28 cellular contexts compared by ENCODE assay signal in the genomic region with DNA sequence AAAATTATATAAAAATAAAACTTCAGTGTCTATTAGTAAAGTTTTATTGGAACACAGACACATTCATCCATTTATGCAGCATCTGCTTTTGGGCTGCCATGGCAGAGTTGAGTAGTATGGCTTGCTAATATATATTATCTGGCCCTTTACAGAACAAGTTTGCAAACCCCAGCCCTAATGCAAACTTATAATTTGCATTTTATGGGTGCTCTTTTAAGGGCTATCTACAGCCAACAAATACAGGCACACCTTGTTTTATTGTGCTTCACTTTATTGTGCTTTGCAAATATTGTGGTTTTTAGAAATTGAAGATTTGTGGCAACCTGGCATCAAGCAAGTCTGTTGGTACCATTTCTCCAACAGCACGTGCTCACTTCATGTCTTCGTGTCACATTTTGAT. TPM values are rescaled to one million over a fixed set of nuclear protein-coding genes. Genes with fewer than 3 reads are reported as not detected.
"Had no signal": no experiment of that assay in that cellular context is flagged by ENCODE, and none has a peak within 500 bp of the region (broad histone marks: within the 10 kb centered on the region; RNA-seq: fewer than 3 reads in every experiment).

No MANE protein-coding gene starts in this region.

- H3K27me3 ChIP-seq: ovary, spleen, tibial artery had no signal

- H3K27ac ChIP-seq: left ventricle myocardium inferior, ovary, prostate gland, skin epidermis, spleen, suprapubic skin, thoracic aorta, tibial artery, upper lobe of right lung had no signal

- FAIRE-seq: islet of Langerhans, kidney, urothelium cell line had no signal

- DNase-seq: hypothalamus; immature natural killer cell; kidney; left ventricle myocardium inferior; mesendoderm; naive thymus-derived CD4-positive, alpha-beta T cell; ovary; posterior cingulate gyrus; retina; right cardiac atrium; spleen; stimulated activated CD4-positive, alpha-beta T cell treated with anti-CD3 and anti-CD28 coated beads, Interleukin-4, amount 100 ng/mL, for 24 hours; stimulated activated naive CD4-positive, alpha-beta T cell; tibial artery; upper lobe of right lung had no signal

- H3K4me3 ChIP-seq: left ventricle myocardium inferior, lung, ovary, prostate gland, skin epidermis, spleen, suprapubic skin, thoracic aorta, tibial artery, upper lobe of right lung had no signal

- H3K36me3 ChIP-seq: left ventricle myocardium inferior, ovary, prostate gland, spleen, suprapubic skin, thoracic aorta, tibial artery, upper lobe of right lung had no signal

- ATAC-seq: naive thymus-derived CD4-positive, alpha-beta T cell; natural killer cell treated with Interleukin-12 subunit alpha and Interleukin-12 subunit beta and Interleukin-15 and Interleukin-18, amount 100 ng/mL, for 72 hours; right cardiac atrium; sciatic nerve; stimulated activated effector memory CD8-positive, alpha-beta T cell treated with anti-CD3 and anti-CD28 coated beads, Interleukin-12 subunit alpha, Interleukin-12 subunit beta, amount 100 ng/mL, for 72 hours; upper lobe of right lung had no signal

- H3K4me1 ChIP-seq: left ventricle myocardium inferior, prostate gland, spleen, suprapubic skin, tibial artery, upper lobe of right lung had no signal

- H3K9me3 ChIP-seq: ovary, prostate gland, spleen, suprapubic skin, thoracic aorta, tibial artery, upper lobe of right lung had no signal

RNA-seq across cellular contexts. Expression of gene DLX2, which starts 35.2 kb away (rescaled TPM):
- total RNA-seq: kidney, left ventricle myocardium inferior, mononuclear cell, omental fat pad, right cardiac atrium, spleen, subcutaneous adipose tissue, upper lobe of right lung had no signal
- polyA plus RNA-seq: naive thymus-derived CD4-positive, alpha-beta T cell; ovary; right cardiac atrium had no signal

RNA-seq across cellular contexts. Expression of gene DLX1, which starts 52.6 kb away (rescaled TPM):
- total RNA-seq: kidney; left ventricle myocardium inferior; lung; mononuclear cell; naive thymus-derived CD4-positive, alpha-beta T cell; natural killer cell treated with Interleukin-12 subunit alpha and Interleukin-12 subunit beta and Interleukin-15 and Interleukin-18, amount 100 ng/mL, for 72 hours; spleen; subcutaneous adipose tissue; upper lobe of right lung had no signal
- polyA plus RNA-seq: immature natural killer cell; naive thymus-derived CD4-positive, alpha-beta T cell had no signal
